In the genomic region with DNA sequence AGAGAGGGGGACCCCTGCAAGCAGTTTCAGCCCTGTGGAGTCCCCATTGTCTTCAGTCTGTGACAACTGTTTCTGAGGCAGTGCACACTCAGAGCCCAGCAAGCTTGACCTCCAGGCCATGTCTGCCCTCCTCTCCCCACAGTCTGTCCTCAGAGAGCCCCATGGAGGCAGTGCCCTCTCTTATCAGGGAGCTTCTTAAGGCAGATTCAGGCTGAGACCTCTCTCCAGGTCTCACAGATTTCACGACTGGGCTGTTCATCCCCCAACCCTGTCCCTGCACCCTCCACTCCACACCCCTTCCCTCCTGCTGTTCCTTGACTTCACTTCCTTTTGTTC, we compare ENCODE assay signal across 21 cellular contexts.
DNase-seq lines count a peak whose midpoint lies in the region; ATAC-seq, FAIRE-seq and TF ChIP-seq lines count a peak whose summit lies in the region.
"Had no signal": no experiment of that assay in that cellular context is flagged by ENCODE, and none has a peak within 500 bp of the region (broad histone marks: within the 10 kb centered on the region; RNA-seq: fewer than 3 reads in every experiment).

No MANE protein-coding gene starts in this region.

- H2BK120ac ChIP-seq in H1 (replicated peaks; ENCODE audit: low read depth, low read length): no peak overlapping the region

- FAIRE-seq in H1 (lab: Jason Lieb, UNC): no peak
- FAIRE-seq: H54 had no signal

- H4K20me1 ChIP-seq in GM23248 (ENCODE audit: insufficient read depth): no peaks in the 10 kb centered on the region
- no peaks in the 10 kb centered on the region for H4K20me1 ChIP-seq in H1 (replicated peaks in 1 of 2; ENCODE audit: control insufficient read depth in 1 of 2, insufficient read depth in 2 of 2, low read length in 2 of 2)

- H3K4ac ChIP-seq in H1 (replicated peaks; ENCODE audit: insufficient read length, low read depth, low read length): no peak overlapping the region

- H3K23me2 ChIP-seq in H1 (ENCODE audit: low read depth, low read length): no peaks in the 10 kb centered on the region

- H3K27ac ChIP-seq in GM23248 (peak overlapping the region; percentile 89), H1 (ENCODE audit: low read depth, low read length) (no peak overlapping the region), mesodermal cell (ENCODE audit: low read depth, low read length, severe bottlenecking) (peak overlapping the region; percentile 7), tibial nerve (no peak overlapping the region)
- H3K27ac ChIP-seq: ovary, suprapubic skin, vagina had no signal

- H3K36me3 ChIP-seq in GM23248 (ENCODE audit: low read depth) (no peaks in the 10 kb centered on the region), H1 (ENCODE audit: control insufficient read depth in 2 of 4, insufficient read depth in 4 of 4, low read length in 3 of 4) (no peaks in the 10 kb centered on the region), mesodermal cell (ENCODE audit: control insufficient read depth, insufficient read depth, low read length) (no peaks in the 10 kb centered on the region), tibial nerve (no peaks in the 10 kb centered on the region)
- H3K36me3 ChIP-seq: ovary, right lobe of liver, suprapubic skin, vagina had no signal

- H2AK5ac ChIP-seq in H1 (ENCODE audit: low read depth, low read length): no peak overlapping the region

- no peak overlapping the region for H3K56ac ChIP-seq in H1 (replicated peaks; ENCODE audit: insufficient read length, low read depth, low read length)

- H3K4me1 ChIP-seq in GM23248 (ENCODE audit: insufficient read depth) (peaks cover 21% of the 10 kb centered on the region), H1 (replicated peaks in 1 of 4; ENCODE audit: control insufficient read depth in 3 of 4, insufficient read depth in 4 of 4, low read length in 3 of 4) (peaks cover 0 to 3% (median 2%) of the 10 kb centered on the region in 4 experiments; a peak in 1 of 7 replicates), mesodermal cell (ENCODE audit: control insufficient read depth, insufficient read depth, low read length, poor library complexity, severe bottlenecking) (peaks cover 11% of the 10 kb centered on the region), tibial nerve (no peaks in the 10 kb centered on the region)
- H3K4me1 ChIP-seq: vagina had no signal

- H3K27me3 ChIP-seq in GM23248 (replicated peaks; ENCODE audit: insufficient read depth): peaks cover 6% of the 10 kb centered on the region; the same call in 1 of the 2 replicates
- no peaks in the 10 kb centered on the region for H3K27me3 ChIP-seq in H1 (replicated peaks in 1 of 4; ENCODE audit: control insufficient read depth in 3 of 4, extremely low read depth in 1 of 4, insufficient read depth in 3 of 4, low read length in 3 of 4)
- H3K27me3 ChIP-seq in tibial nerve: no peaks in the 10 kb centered on the region
- H3K27me3 ChIP-seq: ovary, right lobe of liver, vagina had no signal

- no peak for DNase-seq in GM23248
- peak; percentile 56 for DNase-seq in NCI-H748 treated with DMSO at 0.1 percent for 48 hours (lab: John Stamatoyannopoulos, UW)
- DNase-seq in H1 (ENCODE audit: low read depth in 1 of 2, low spot score in 2 of 2): no peak
- no peak for DNase-seq in activated effector memory CD4-positive, alpha-beta T cell treated with Interleukin-2 at 50 U/mL for 16 hours
- no peak for DNase-seq in tibial nerve (ENCODE audit: low spot score in 2 of 2)
- DNase-seq: activated CD4-positive, alpha-beta T cell treated with anti-CD3 and anti-CD28 coated beads for 1 hour; activated T-cell treated with anti-CD3 and anti-CD28 coated beads, Interleukin-2, amount 50 U/mL, for 72 hours; aorta; CD4-positive, CD25-positive, alpha-beta regulatory T cell; effector CD8-positive, alpha-beta T cell; naive B cell; NCI-H2029 treated with DMSO at 0.1 percent for 48 hours; ovary; right lobe of liver; Right ventricle myocardium superior had no signal

- H3K4me3 ChIP-seq in GM23248: peak overlapping the region; percentile 52; the same call in 1 of the 2 replicates
- H3K4me3 ChIP-seq in H1 (ENCODE audit: extremely low read depth in 1 of 4, insufficient read depth in 2 of 4, low read depth in 3 of 4, low read length in 4 of 4): no peak overlapping the region
- no peak overlapping the region for H3K4me3 ChIP-seq in mesodermal cell (ENCODE audit: extremely low read depth, insufficient read depth, low read length, poor library complexity, severe bottlenecking)
- no peak overlapping the region for H3K4me3 ChIP-seq in tibial nerve
- H3K4me3 ChIP-seq: ovary, right lobe of liver, vagina had no signal

- H3K9ac ChIP-seq in GM23248 (no peak overlapping the region), H1 (replicated peaks in 1 of 4; ENCODE audit: extremely low read depth in 1 of 4, low read depth in 3 of 4, low read length in 3 of 4) (no peak overlapping the region)

- no peak overlapping the region for H4K5ac ChIP-seq in H1 (ENCODE audit: insufficient read length, low read depth, low read length)

- H3F3A ChIP-seq in GM23248 (ENCODE audit: insufficient read depth): peaks cover 29% of the 10 kb centered on the region

- no peaks in the 10 kb centered on the region for H3K79me2 ChIP-seq in GM23248 (ENCODE audit: insufficient read depth)
- H3K79me2 ChIP-seq in H1 (ENCODE audit: control insufficient read depth in 1 of 2, insufficient read depth in 2 of 2, low read length in 2 of 2): no peaks in the 10 kb centered on the region

- no peak overlapping the region for H4K91ac ChIP-seq in H1 (replicated peaks; ENCODE audit: insufficient read length, low read length)

- WGBS in GM23248 (ENCODE audit: low coverage in 1 of 2, low lambda C conversion rate in 2 of 2, missing lambda C conversion rate in 2 of 2), 2 experiments: 0 to 13% methylated on average over 1 of the region's 1 CpG
- WGBS in H1 (ENCODE audit: extremely low coverage in 1 of 2, insufficient coverage in 1 of 2, insufficient read length in 1 of 2, insufficient replicate concordance in 2 of 2, low coverage in 1 of 2, low lambda C conversion rate in 2 of 2, missing lambda C conversion rate in 1 of 2), 2 experiments: 36% methylated on average over 1 of the region's 1 CpG; no CpG with 5 or more reads in 1 of the 2 experiments
- 27% methylated on average over 1 of the region's 1 CpG; no CpG with 5 or more reads in 1 of the 2 experiments for WGBS in mesodermal cell (ENCODE audit: insufficient coverage in 2 of 2), 2 experiments
- 13 to 21% methylated on average over 1 of the region's 1 CpG for WGBS in tibial nerve, 2 donors

- peak overlapping the region; percentile 61; the same call in 1 of the 2 replicates for H2AFZ ChIP-seq in GM23248
- peak overlapping the region; percentile 96 for H2AFZ ChIP-seq in H1 (ENCODE audit: low read length)

- ATAC-seq in GM19324 (IDR thresholded peaks at IDR 0.05; ENCODE audit: low FRiP score, unreplicated experiment) (no peak), GM21825 (IDR thresholded peaks at IDR 0.05; ENCODE audit: unreplicated experiment) (no peak)
- ATAC-seq: activated T-cell treated with anti-CD3 and anti-CD28 coated beads, Interleukin-2, amount 50 U/mL, for 72 hours had no signal

- H2BK5ac ChIP-seq in H1 (ENCODE audit: low read depth, low read length): no peak overlapping the region

- TF ChIP-seq EP300 in H1 (IDR thresholded peaks at IDR 0.05; ENCODE audit: borderline replicate concordance in 1 of 2, low read depth in 2 of 2, low read length in 2 of 2) (no peak), tibial nerve (IDR thresholded peaks at IDR 0.05) (no peak)

- H3K9me2 ChIP-seq in GM23248 (ENCODE audit: insufficient read depth): no peaks in the 10 kb centered on the region

- POLR2A ChIA-PET in H1 (lab: Charles Lee; ENCODE audit: partially characterized antibody): no interaction called here

- H3K9me3 ChIP-seq in GM23248 (ENCODE audit: low read depth) (no peaks in the 10 kb centered on the region), H1 (ENCODE audit: insufficient read depth in 2 of 2, low read depth in 1 of 2, low read length in 1 of 2) (no peaks in the 10 kb centered on the region), mesodermal cell (ENCODE audit: control insufficient read depth, low read length) (no peaks in the 10 kb centered on the region), tibial nerve (no peaks in the 10 kb centered on the region)
- H3K9me3 ChIP-seq: ovary, right lobe of liver, suprapubic skin, vagina had no signal

- H3K23ac ChIP-seq in H1 (ENCODE audit: insufficient read length): no peak overlapping the region

- no peaks in the 10 kb centered on the region for H3K79me1 ChIP-seq in H1 (ENCODE audit: low read depth, low read length)

- CTCF ChIA-PET in H1 (lab: Charles Lee; ENCODE audit: partially characterized antibody): no interaction called here

- H2BK15ac ChIP-seq in H1 (ENCODE audit: low read length): no peak overlapping the region

- H2BK12ac ChIP-seq in H1 (ENCODE audit: low read depth, low read length): no peak overlapping the region

- H2BK20ac ChIP-seq in H1 (ENCODE audit: low read length): no peak overlapping the region

- in situ Hi-C loops in GM23248 (cut with MboI): no loop called here

- no peak overlapping the region for H3K18ac ChIP-seq in H1 (ENCODE audit: extremely low read depth, low read length)

- no peak overlapping the region for H4K8ac ChIP-seq in H1 (ENCODE audit: extremely low read depth, insufficient read depth, low read length)

- no peak overlapping the region for H3K14ac ChIP-seq in H1 (ENCODE audit: insufficient read length)

- TF ChIP-seq RAD21 in H1 (IDR thresholded peaks at IDR 0.05 in 1 of 2, conservative IDR thresholded peaks at IDR 0.05 in 1 of 2; ENCODE audit: low read depth in 2 of 2, low read length in 2 of 2): no peak

- H3K4me2 ChIP-seq in GM23248 (ENCODE audit: unreplicated experiment): peak overlapping the region; percentile 52
- 0 out of 4 replicates have a peak overlapping the region, but pooled peaks of 1 of the 2 experiments have one; percentile 21 for H3K4me2 ChIP-seq in H1 (ENCODE audit: insufficient read depth in 1 of 2, low read depth in 2 of 2, low read length in 2 of 2)

- TF ChIP-seq CTCF in H1 (IDR thresholded peaks at IDR 0.05; ENCODE audit: control extremely low read depth in 1 of 3, insufficient read depth in 1 of 3, low read depth in 1 of 3, low read length in 3 of 3) (no peak), tibial nerve (IDR thresholded peaks at IDR 0.05) (no peak)

- TF ChIP-seq POLR2A in H1 (IDR thresholded peaks at IDR 0.05; ENCODE audit: control extremely low read depth in 1 of 2, low read depth in 2 of 2, low read length in 2 of 2) (no peak), tibial nerve (IDR thresholded peaks at IDR 0.05) (no peak)

TF ChIP-seq in H1, 55 proteins besides CTCF, POLR2A, EP300 and RAD21 (continues in another document):
- TF ChIP-seq, protein P1, sequence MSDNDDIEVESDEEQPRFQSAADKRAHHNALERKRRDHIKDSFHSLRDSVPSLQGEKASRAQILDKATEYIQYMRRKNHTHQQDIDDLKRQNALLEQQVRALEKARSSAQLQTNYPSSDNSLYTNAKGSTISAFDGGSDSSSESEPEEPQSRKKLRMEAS (IDR thresholded peaks at IDR 0.05): no peak
- TF ChIP-seq SP2 (IDR thresholded peaks at IDR 0.05; ENCODE audit: low read length) (no peak), KDM5A (IDR thresholded peaks at IDR 0.05; ENCODE audit: low read length) (no peak), HDAC6 (IDR thresholded peaks at IDR 0.05; ENCODE audit: low read depth, low read length) (no peak), CHD2 (IDR thresholded peaks at IDR 0.05; ENCODE audit: low read length) (no peak), POLR2AphosphoS5 (IDR thresholded peaks at IDR 0.05; ENCODE audit: low read depth, low read length) (no peak), RXRA (IDR thresholded peaks at IDR 0.05; ENCODE audit: insufficient read depth, low read depth, low read length) (no peak)

Comparison
In these comparisons a context has a peak if more than half of its experiments do, and no peak if none do; other contexts are left out.
1. H3K27ac ChIP-seq: peak in GM23248 (single experiment) and mesodermal cell (single experiment); none in H1 (single experiment) and tibial nerve (0 of 4).